ENCODE assay signal across 10 cellular contexts in genomic region chr2:45889620-45890019, GRCh38.
DNase-seq lines count a peak whose midpoint lies in the region; ATAC-seq and TF ChIP-seq lines count a peak whose summit lies in the region.
"Had no signal": no experiment of that assay in that cellular context is flagged by ENCODE, and none has a peak within 500 bp of the region (broad histone marks: within the 10 kb centered on the region; RNA-seq: fewer than 3 reads in every experiment).

No MANE protein-coding gene starts in this region.

- H3K27ac ChIP-seq in right lobe of liver, result peak overlapping the region in 1 of 3 donors; percentile 38
- H3K27ac ChIP-seq in neural progenitor cell, result no peak overlapping the region

- no peak for TF ChIP-seq CTCF in right lobe of liver (IDR thresholded peaks at IDR 0.05)
- TF ChIP-seq CTCF in neural progenitor cell (IDR thresholded peaks at IDR 0.05), result no peak

- H3K4me1 ChIP-seq in right lobe of liver (peaks cover 0 to 6% (median 2%) of the 10 kb centered on the region in 4 donors), neural progenitor cell (no peaks in the 10 kb centered on the region)

- TF ChIP-seq POLR2A in right lobe of liver (IDR thresholded peaks at IDR 0.05), result no peak

- DNase-seq in right lobe of liver (no peak), neural progenitor cell (ENCODE audit: low spot score) (no peak), NCI-H1694 treated with DMSO at 0.1 percent for 48 hours (lab: John Stamatoyannopoulos, UW) (no peak)
- DNase-seq: NCI-H748 treated with DMSO at 0.1 percent for 48 hours had no signal

- H3K4me2 ChIP-seq in neural progenitor cell, result no peak overlapping the region

- ATAC-seq in GM19043 (IDR thresholded peaks at IDR 0.05; ENCODE audit: low read depth, unreplicated experiment) (peak; percentile 43), HG03571 (IDR thresholded peaks at IDR 0.05; ENCODE audit: unreplicated experiment) (peak; percentile 39), right lobe of liver (peak; percentile 17 to 79 (median 62)), HG02763 (IDR thresholded peaks at IDR 0.05; ENCODE audit: unreplicated experiment) (no peak), HG02678 (IDR thresholded peaks at IDR 0.05; ENCODE audit: unreplicated experiment) (no peak)

- H3K36me3 ChIP-seq in right lobe of liver, result no peaks in the 10 kb centered on the region
- no peaks in the 10 kb centered on the region for H3K36me3 ChIP-seq in neural progenitor cell

- H3F3A ChIP-seq in neural progenitor cell (ENCODE audit: low read depth), result no peaks in the 10 kb centered on the region

- H3K9ac ChIP-seq in neural progenitor cell, result no peak overlapping the region

- peaks cover 33% of the 10 kb centered on the region for H3K4me1 Mint-ChIP-seq in neural progenitor cell

- H3K36me3 Mint-ChIP-seq in neural progenitor cell, result no peaks in the 10 kb centered on the region
- H3K36me3 Mint-ChIP-seq: activated naive CD4-positive, alpha-beta T cell treated with anti-CD3 and anti-CD28 coated beads, Interleukin-2, amount 50 U/mL, for 24 hours had no signal

- no peak overlapping the region for H2AFZ ChIP-seq in neural progenitor cell (replicated peaks)

- no peak overlapping the region for H3K4me3 Mint-ChIP-seq in neural progenitor cell

- H3K9me3 ChIP-seq in right lobe of liver (no peaks in the 10 kb centered on the region), neural progenitor cell (ENCODE audit: low read depth) (no peaks in the 10 kb centered on the region)

- H3K79me2 ChIP-seq in neural progenitor cell (ENCODE audit: low read depth), result no peaks in the 10 kb centered on the region

- no peaks in the 10 kb centered on the region for H3K9me3 Mint-ChIP-seq in neural progenitor cell
- H3K9me3 Mint-ChIP-seq: activated naive CD4-positive, alpha-beta T cell treated with anti-CD3 and anti-CD28 coated beads, Interleukin-2, amount 50 U/mL, for 24 hours had no signal

- no peak overlapping the region for H3K27ac Mint-ChIP-seq in neural progenitor cell
- H3K27ac Mint-ChIP-seq: activated naive CD4-positive, alpha-beta T cell treated with anti-CD3 and anti-CD28 coated beads, Interleukin-2, amount 50 U/mL, for 24 hours had no signal

- 30% methylated on average over 4 of the region's 4 CpGs for whole genome bisulfite sequencing in right lobe of liver (ENCODE audit: insufficient coverage, low coverage, low lambda C conversion rate, missing lambda C conversion rate)

- peak overlapping the region; percentile 25; the same call in 1 of the 2 replicates for H3K4me3 ChIP-seq in GM08714 (ENCODE audit: low read length)
- H3K4me3 ChIP-seq in right lobe of liver, result no peak overlapping the region
- H3K4me3 ChIP-seq in neural progenitor cell, result no peak overlapping the region

- H3K27me3 Mint-ChIP-seq in neural progenitor cell (ENCODE audit: insufficient read depth, low read depth), result peaks cover 3% of the 10 kb centered on the region
- H3K27me3 Mint-ChIP-seq: activated naive CD4-positive, alpha-beta T cell treated with anti-CD3 and anti-CD28 coated beads, Interleukin-2, amount 50 U/mL, for 24 hours had no signal

- no peaks in the 10 kb centered on the region for H4K20me1 ChIP-seq in neural progenitor cell (ENCODE audit: low read depth)

- H3K27me3 ChIP-seq in right lobe of liver, result no peaks in the 10 kb centered on the region
- H3K27me3 ChIP-seq in neural progenitor cell, result no peaks in the 10 kb centered on the region

- intact Hi-C loops in right lobe of liver (cut with DNase I), result no loop called here

Comparison
In these comparisons a context has a peak if more than half of its experiments do, and no peak if none do; other contexts are left out.
1. ATAC-seq: peak in GM19043 (single experiment), HG03571 (single experiment) and right lobe of liver (4 of 4); none in HG02763 (single experiment) and HG02678 (single experiment).